In the genomic region with DNA sequence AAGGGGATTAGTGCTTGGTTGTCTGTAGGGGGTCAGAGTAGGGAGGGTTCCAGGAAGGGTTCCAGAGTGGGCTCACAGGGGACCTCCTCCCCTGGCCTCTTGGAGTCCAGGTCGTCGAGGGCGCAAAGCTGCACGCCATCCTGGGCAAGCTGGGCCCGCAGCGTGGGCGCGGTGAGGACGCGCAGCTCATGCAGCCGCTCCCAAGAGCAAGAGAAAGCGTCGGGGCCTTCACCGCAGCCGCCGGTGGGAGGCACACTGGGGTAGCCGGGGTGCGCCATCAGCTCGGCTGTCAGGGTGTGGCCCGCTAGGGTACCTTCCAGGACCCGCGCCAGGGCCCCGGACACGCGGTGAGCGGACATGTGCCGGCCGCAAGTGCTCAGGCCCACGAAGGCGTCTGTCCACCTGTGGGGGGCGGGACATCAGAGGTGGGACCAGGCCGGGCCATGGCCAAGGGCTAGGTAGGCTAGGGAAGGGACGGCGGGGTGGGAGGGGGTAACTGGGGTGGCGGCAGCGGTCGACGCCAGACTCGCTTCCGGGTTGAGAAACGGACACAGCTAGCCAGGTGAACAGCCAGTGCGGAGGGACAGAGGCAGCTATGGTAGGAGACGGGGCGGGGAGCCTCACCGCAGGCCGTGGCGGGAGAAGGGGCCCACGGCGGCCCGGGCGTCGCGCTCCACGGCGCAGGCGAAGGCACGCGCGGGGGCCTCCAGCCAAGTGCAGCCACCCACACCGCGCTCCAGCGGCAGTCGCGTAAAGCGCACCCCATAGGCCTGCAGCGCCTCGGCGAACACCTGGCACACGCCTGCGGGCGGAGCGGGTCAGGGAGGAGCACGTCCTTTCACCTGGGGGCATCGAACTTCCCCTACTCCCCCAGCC, we compare ENCODE assay signal across 8 cellular contexts. TPM values are rescaled to one million over a fixed set of nuclear protein-coding genes. Genes with fewer than 3 reads are reported as not detected.
A peak's percentile ranks its signal among the peaks of the same experiment; 100 is the strongest.
DNase-seq lines count a peak whose midpoint lies in the region; ATAC-seq and TF ChIP-seq lines count a peak whose summit lies in the region.

No MANE protein-coding gene starts in this region.

- peak overlapping the region; percentile 98 for H3K9ac ChIP-seq in NT2/D1 (ENCODE audit: insufficient read length, low read depth)

- TF ChIP-seq CTCF in epithelial cell of proximal tubule (conservative IDR thresholded peaks at IDR 0.05; ENCODE audit: low read depth, low read length) (no peak), osteoblast (IDR thresholded peaks at IDR 0.05; ENCODE audit: extremely low read depth, low read depth, low read length) (no peak), omental fat pad (IDR thresholded peaks at IDR 0.05) (no peak)

- no peak overlapping the region for H2AFZ ChIP-seq in osteoblast (ENCODE audit: low read length)

- ATAC-seq in GM18858 (IDR thresholded peaks at IDR 0.05; ENCODE audit: unreplicated experiment), result peak; percentile 2
- ATAC-seq in HG02610 (IDR thresholded peaks at IDR 0.05; ENCODE audit: unreplicated experiment), result no peak
- ATAC-seq in omental fat pad (ENCODE audit: low FRiP score), result no peak

- DNase-seq in NT2/D1 (ENCODE audit: low read depth, low spot score) (no peak), epithelial cell of proximal tubule (ENCODE audit: low read depth) (no peak), osteoblast (ENCODE audit: insufficient read length, low spot score, missing footprints) (no peak), NCI-H774 (lab: John Stamatoyannopoulos, UW) (no peak), omental fat pad (ENCODE audit: low spot score) (no peak), dedifferentiated amniotic fluid mesenchymal stem cell (ENCODE audit: extremely low spot score) (no peak)

- H3K4me2 ChIP-seq in osteoblast (ENCODE audit: insufficient read depth, low read length), result peak overlapping the region; percentile 94

- H3K36me3 ChIP-seq in NT2/D1 (ENCODE audit: insufficient read depth, insufficient read length, low read length) (peaks cover 38% of the 10 kb centered on the region), osteoblast (ENCODE audit: insufficient read depth, low read length) (peaks cover 7% of the 10 kb centered on the region)

- no peaks in the 10 kb centered on the region for H3K27me3 ChIP-seq in NT2/D1 (ENCODE audit: insufficient read depth, insufficient read length)
- H3K27me3 ChIP-seq in osteoblast (ENCODE audit: insufficient read depth, low read length), result no peaks in the 10 kb centered on the region

- H3K4me3 ChIP-seq in NT2/D1 (ENCODE audit: insufficient read length, low read depth) (peak overlapping the region; percentile 88), epithelial cell of proximal tubule (ENCODE audit: low read depth, low read length) (peak overlapping the region; percentile 79), osteoblast (ENCODE audit: insufficient read depth, low read length) (peak overlapping the region; percentile 96)

- peaks cover 35% of the 10 kb centered on the region for H4K20me1 ChIP-seq in osteoblast (ENCODE audit: insufficient read depth, low read length)

- peaks cover 45% of the 10 kb centered on the region for H3K79me2 ChIP-seq in osteoblast (ENCODE audit: insufficient read depth, low read length)

- H3K27ac ChIP-seq in osteoblast (ENCODE audit: low read depth, low read length), result peak overlapping the region; percentile 77

- H3K9me3 ChIP-seq in NT2/D1 (ENCODE audit: insufficient read depth, low read length) (no peaks in the 10 kb centered on the region; the same call in 1 of the 2 replicates), osteoblast (ENCODE audit: low read depth, low read length) (no peaks in the 10 kb centered on the region)

- peaks cover 17% of the 10 kb centered on the region for H3K4me1 ChIP-seq in NT2/D1 (ENCODE audit: insufficient read depth, insufficient read length)
- H3K4me1 ChIP-seq in osteoblast (ENCODE audit: insufficient read depth, low read length), result peaks cover 9% of the 10 kb centered on the region

RNA-seq across cellular contexts. Expression of gene YDJC, which starts 1.2 kb away (rescaled TPM):
- total RNA-seq in epithelial cell of proximal tubule (123 TPM in 2 replicates), osteoblast (15.6 and 25.0 TPM in 2 replicates), omental fat pad (10 to 100 TPM; 14.3 to 33.3 (median 17.1) TPM)

RNA-seq across cellular contexts. Expression of gene CCDC116, which starts 3.9 kb away (rescaled TPM):
- 0.17 and 0.29 TPM in 2 replicates for total RNA-seq in epithelial cell of proximal tubule
- total RNA-seq in osteoblast, result 0.29 and 0.36 TPM in 2 replicates
- total RNA-seq in omental fat pad, result under 1 TPM in 3 of 4 donors, not detected in 1; 0.31 to 0.46 (median 0.36) TPM

RNA-seq across cellular contexts. Expression of gene SDF2L1, which starts 13.5 kb away (rescaled TPM):
- total RNA-seq in epithelial cell of proximal tubule, result 93.2 and 109 TPM in 2 replicates
- total RNA-seq in osteoblast, result 10.5 and 13.3 TPM in 2 replicates
- 10 to 100 TPM; 16.3 to 49.4 (median 34.0) TPM for total RNA-seq in omental fat pad

RNA-seq across cellular contexts. Expression of gene PPIL2, which starts 37.2 kb away (rescaled TPM):
- total RNA-seq in epithelial cell of proximal tubule (25.5 and 31.0 TPM in 2 replicates), osteoblast (25.3 and 29.2 TPM in 2 replicates), omental fat pad (10 to 100 TPM; 22.8 to 33.6 (median 28.0) TPM)
